17 cellular contexts compared by ENCODE assay signal in the genomic region with DNA sequence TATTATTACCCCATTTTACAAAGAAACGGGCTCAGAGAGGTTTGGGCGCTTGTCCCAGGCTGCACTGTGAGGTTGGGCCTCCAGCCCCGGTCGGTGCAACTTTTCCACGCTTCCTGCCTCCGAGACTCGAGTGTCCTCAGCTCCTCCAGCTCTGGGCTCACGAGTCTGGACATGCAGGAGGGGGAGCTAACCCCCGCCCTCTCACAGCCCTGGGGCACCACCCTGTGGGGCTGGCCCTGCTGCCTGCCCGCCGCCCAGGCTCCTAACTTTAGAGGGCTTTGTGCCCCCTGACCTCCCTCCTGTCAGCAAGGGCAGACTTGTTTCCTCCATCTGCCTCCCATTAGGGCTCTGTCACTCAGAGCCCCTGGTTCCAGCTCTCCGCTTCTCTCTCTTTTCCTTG. TPM values are rescaled to one million over a fixed set of nuclear protein-coding genes. Genes with fewer than 3 reads are reported as not detected.
A peak's percentile ranks its signal among the peaks of the same experiment; 100 is the strongest.
DNase-seq lines count a peak whose midpoint lies in the region; FAIRE-seq and TF ChIP-seq lines count a peak whose summit lies in the region.
"Had no signal": no experiment of that assay in that cellular context is flagged by ENCODE, and none has a peak within 500 bp of the region (broad histone marks: within the 10 kb centered on the region; RNA-seq: fewer than 3 reads in every experiment).

No MANE protein-coding gene starts in this region.

- no peak overlapping the region for H3K4me3 Mint-ChIP-seq in activated naive CD4-positive, alpha-beta T cell treated with anti-CD3 and anti-CD28 coated beads, Interleukin-2, amount 50 U/mL, for 24 hours
- H3K4me3 Mint-ChIP-seq: B cell, GM23338 had no signal

- H3K36me3 Mint-ChIP-seq in activated naive CD4-positive, alpha-beta T cell treated with anti-CD3 and anti-CD28 coated beads, Interleukin-2, amount 50 U/mL, for 24 hours: no peaks in the 10 kb centered on the region

- no peaks in the 10 kb centered on the region for H3K27me3 Mint-ChIP-seq in activated naive CD4-positive, alpha-beta T cell treated with anti-CD3 and anti-CD28 coated beads, Interleukin-2, amount 50 U/mL, for 24 hours

- H3K36me3 ChIP-seq in H7 (replicated peaks; ENCODE audit: control insufficient read depth, insufficient read depth, low read length) (no peaks in the 10 kb centered on the region), bronchial epithelial cell (ENCODE audit: control insufficient read depth, insufficient read depth, low read length) (no peaks in the 10 kb centered on the region)
- H3K36me3 ChIP-seq: BLaER1 treated with 17β-estradiol and CSF1 and Interleukin-3, amounts not matched to agents 10 nM and 100 nM had no signal

- no peak for FAIRE-seq in bronchial epithelial cell (lab: Jason Lieb, UNC)
- FAIRE-seq: G401.6, GM12891, H54 had no signal

- H3K27me3 ChIP-seq in H7 (ENCODE audit: control insufficient read depth, insufficient read depth, low read length) (no peaks in the 10 kb centered on the region), bronchial epithelial cell (ENCODE audit: control insufficient read depth, insufficient read depth, low read length) (no peaks in the 10 kb centered on the region)
- H3K27me3 ChIP-seq: BLaER1 treated with 17β-estradiol and CSF1 and Interleukin-3, amounts not matched to agents 10 nM and 100 nM had no signal

- peaks cover 3% of the 10 kb centered on the region for H3K4me1 Mint-ChIP-seq in activated naive CD4-positive, alpha-beta T cell treated with anti-CD3 and anti-CD28 coated beads, Interleukin-2, amount 50 U/mL, for 24 hours

- TF ChIP-seq CTCF in bronchial epithelial cell (IDR thresholded peaks at IDR 0.05; ENCODE audit: insufficient read depth, low read length, severe bottlenecking): no peak

- peak overlapping the region; percentile 36 for H3K27ac Mint-ChIP-seq in activated naive CD4-positive, alpha-beta T cell treated with anti-CD3 and anti-CD28 coated beads, Interleukin-2, amount 50 U/mL, for 24 hours
- H3K27ac Mint-ChIP-seq: B cell, GM23338 had no signal

- no peak overlapping the region for H3K4me3 ChIP-seq in H7 (ENCODE audit: insufficient read depth, low read depth, low read length)
- H3K4me3 ChIP-seq in bronchial epithelial cell (ENCODE audit: low read depth, low read length): no peak overlapping the region
- H3K4me3 ChIP-seq: BLaER1 treated with 17β-estradiol and CSF1 and Interleukin-3, amounts not matched to agents 10 nM and 100 nM; GM23338 had no signal

- no peak for DNase-seq in activated naive CD4-positive, alpha-beta T cell treated with anti-CD3 and anti-CD28 coated beads, Interleukin-2, amount 50 U/mL, for 16 hours
- DNase-seq in H7: peak; percentile 53
- peak; percentile 6 for DNase-seq in bronchial epithelial cell (ENCODE audit: low read depth)
- DNase-seq in stimulated activated CD4-positive, alpha-beta T cell treated with anti-CD3 and anti-CD28 coated beads, Interleukin-1b, Interleukin-23, amount 100 ng/mL, for 48 hours: no peak
- no peak for DNase-seq in GM19238 (ENCODE audit: insufficient read length, low spot score)
- DNase-seq: CD8-positive, alpha-beta memory T cell; COR-L47; DMS 273 treated with DMSO at 0.1 percent for 48 hours; DMS53 had no signal

- no peaks in the 10 kb centered on the region for H3K9me3 Mint-ChIP-seq in activated naive CD4-positive, alpha-beta T cell treated with anti-CD3 and anti-CD28 coated beads, Interleukin-2, amount 50 U/mL, for 24 hours
- H3K9me3 Mint-ChIP-seq: CD8-positive, alpha-beta memory T cell; GM23338 had no signal

RNA-seq across cellular contexts. Expression of a gene that starts 4.3 kb away (rescaled TPM):
- total RNA-seq in H7 (2014; rRNA removed; shearing (Covaris generic)): 19.2 and 20.9 TPM in 2 replicates
- 6.1 and 9.2 TPM in 2 replicates for total RNA-seq in bronchial epithelial cell

RNA-seq across cellular contexts. Expression of a gene that starts 19.2 kb away (rescaled TPM):
- total RNA-seq in H7 (2014; rRNA removed; shearing (Covaris generic)): 10.8 and 12.7 TPM in 2 replicates
- 0.13 TPM in 1 of 2 replicates, not detected in the other for total RNA-seq in bronchial epithelial cell
- total RNA-seq: A172, B cell had no signal

RNA-seq across cellular contexts. Expression of a gene that starts 20.3 kb away (rescaled TPM):
- 71.2 and 80.5 TPM in 2 replicates for total RNA-seq in H7 (2014; rRNA removed; shearing (Covaris generic))
- total RNA-seq in bronchial epithelial cell: 32.6 and 40.8 TPM in 2 replicates

RNA-seq across cellular contexts. Expression of a gene that starts 25.4 kb away (rescaled TPM):
- total RNA-seq in H7 (2014; rRNA removed; shearing (Covaris generic)): not detected in 2 replicates
- total RNA-seq in bronchial epithelial cell: not detected in 2 replicates
- total RNA-seq: A172; B cell; CD8-positive, alpha-beta memory T cell; GM23338 had no signal

Comparison
In these comparisons a context has a peak if more than half of its experiments do, and no peak if none do; other contexts are left out.
1. DNase-seq: peak in H7 (single experiment) and bronchial epithelial cell (single experiment); none in activated naive CD4-positive, alpha-beta T cell treated with anti-CD3 and anti-CD28 coated beads, Interleukin-2, amount 50 U/mL, for 16 hours (single experiment), stimulated activated CD4-positive, alpha-beta T cell treated with anti-CD3 and anti-CD28 coated beads, Interleukin-1b, Interleukin-23, amount 100 ng/mL, for 48 hours (single experiment) and GM19238 (single experiment).
2. RNA of a gene that starts 19.2 kb away (total RNA-seq): 10.8 to 12.7 TPM in H7; 0.13 TPM in bronchial epithelial cell; every median in the first group is over 10 times any median in the second.